Comparison of ENCODE assay signal across 10 cellular contexts in the genomic region with DNA sequence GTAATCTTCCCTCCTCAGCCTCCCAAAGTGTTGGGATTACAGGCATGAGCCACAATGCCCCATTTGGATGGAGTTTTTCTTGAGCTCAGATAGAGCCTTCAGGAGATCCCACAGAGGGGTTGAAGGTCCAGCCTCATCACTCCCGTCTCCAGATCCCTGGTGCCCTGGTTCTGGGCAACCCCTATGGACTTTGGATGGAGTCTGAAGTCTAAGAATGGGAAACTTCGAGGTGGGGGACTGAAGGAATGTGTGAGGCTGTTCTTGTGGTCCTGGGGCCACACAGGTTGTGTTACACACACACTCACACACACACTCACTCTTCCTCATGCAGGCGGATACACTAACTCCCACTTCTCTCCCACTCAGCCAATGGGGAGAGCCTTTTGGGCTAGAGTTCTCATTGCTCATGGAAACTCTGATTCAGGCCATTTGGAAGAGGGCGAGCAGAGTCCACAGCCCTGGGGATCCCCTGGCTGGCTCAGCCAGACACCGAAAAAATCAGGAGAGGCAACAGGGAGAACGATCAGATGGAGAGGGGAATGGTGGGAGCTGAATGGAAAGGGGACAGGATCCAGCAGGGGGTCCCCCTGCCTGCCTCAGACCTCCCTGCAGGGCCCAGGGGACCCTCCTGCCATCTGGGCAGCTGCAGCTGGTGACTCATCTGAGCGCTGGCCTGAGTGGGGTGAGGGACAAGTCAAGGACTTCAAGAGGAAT. TPM values are rescaled to one million over a fixed set of nuclear protein-coding genes. Genes with fewer than 3 reads are reported as not detected.
DNase-seq lines count a peak whose midpoint lies in the region; ATAC-seq and TF ChIP-seq lines count a peak whose summit lies in the region.
"Had no signal": no experiment of that assay in that cellular context is flagged by ENCODE, and none has a peak within 500 bp of the region (broad histone marks: within the 10 kb centered on the region; RNA-seq: fewer than 3 reads in every experiment).

No MANE protein-coding gene starts in this region.

- peak overlapping the region; percentile 86 to 94 for H3K27ac ChIP-seq in breast epithelium
- H3K27ac ChIP-seq in upper lobe of left lung, result peak overlapping the region; percentile 6 to 92 (median 18)

- H3K9me3 ChIP-seq in breast epithelium, result no peaks in the 10 kb centered on the region
- H3K9me3 ChIP-seq in upper lobe of left lung, result no peaks in the 10 kb centered on the region
- H3K9me3 ChIP-seq: pancreas had no signal

- peaks cover 27% of the 10 kb centered on the region for H3K4me1 Mint-ChIP-seq in MCF 10A (ENCODE audit: insufficient read depth, unreplicated experiment)

- peaks cover 15% of the 10 kb centered on the region for H3K36me3 ChIP-seq in breast epithelium
- peaks cover 19 to 53% (median 27%) of the 10 kb centered on the region in 4 donors for H3K36me3 ChIP-seq in upper lobe of left lung
- H3K36me3 ChIP-seq: pancreas had no signal

- no peak for TF ChIP-seq EP300 in upper lobe of left lung (IDR thresholded peaks at IDR 0.05)

- WGBS in upper lobe of left lung, 2 donors, result 55 to 67% methylated on average over 6 to 7 of the region's 7 CpGs

- TF ChIP-seq POLR2A in breast epithelium (IDR thresholded peaks at IDR 0.05), result no peak
- TF ChIP-seq POLR2A in upper lobe of left lung (IDR thresholded peaks at IDR 0.05), result no peak

- H3K4me3 Mint-ChIP-seq in MCF 10A (ENCODE audit: unreplicated experiment), result no peak overlapping the region

- ATAC-seq in upper lobe of left lung (ENCODE audit: low FRiP score in 2 of 2) (peak; percentile 24 to 66), GM18858 (IDR thresholded peaks at IDR 0.05; ENCODE audit: unreplicated experiment) (no peak)
- ATAC-seq: pancreas had no signal

- BruUV-seq in MCF 10A (replicated peaks; lab: Mats Ljungman, UMichigan), result no TSS peak

- H3K4me1 ChIP-seq in breast epithelium (peaks cover 21 to 24% of the 10 kb centered on the region in 2 donors), upper lobe of left lung (peaks cover 65 to 70% (median 68%) of the 10 kb centered on the region in 4 donors)

- DNase-seq in breast epithelium (ENCODE audit: low spot score in 2 of 2) (no peak), MCF 10A (ENCODE audit: unreplicated experiment) (no peak), choroid plexus epithelial cell (ENCODE audit: low read depth) (peak; percentile 89), lung microvascular endothelial cell (ENCODE audit: low read depth in 2 of 2) (peak; percentile 85 to 86), upper lobe of left lung (no peak), superior temporal gyrus (ENCODE audit: extremely low spot score) (no peak)
- DNase-seq in activated CD8-positive, alpha-beta memory T cell treated with anti-CD3 and anti-CD28 coated beads, Interleukin-2, amount 50 U/mL, for 48 hours, result no peak

- no peak overlapping the region for H3K27ac Mint-ChIP-seq in MCF 10A (ENCODE audit: low read depth, unreplicated experiment)

- H3K27me3 ChIP-seq in breast epithelium (no peaks in the 10 kb centered on the region), upper lobe of left lung (no peaks in the 10 kb centered on the region)
- H3K27me3 ChIP-seq: pancreas had no signal

- H3K27me3 Mint-ChIP-seq in MCF 10A (ENCODE audit: insufficient read depth, unreplicated experiment), result peaks cover 27% of the 10 kb centered on the region

- CTCF ChIA-PET in MCF 10A (lab: Yijun Ruan, JAX), result interaction anchor here (0.6 to 1.1 kb wide), 5 partner anchors 10 to 768 kb away, joined by 3 to 5 read pairs (median 3); no protein-coding TSS in a partner anchor

- POLR2A ChIA-PET in MCF 10A (lab: Yijun Ruan, JAX), result interaction anchor here (0.6 to 6.7 kb wide), 5 partner anchors 13 to 404 kb away, joined by 3 to 40 read pairs (median 3); no protein-coding TSS in a partner anchor

- no peaks in the 10 kb centered on the region for H3K9me3 Mint-ChIP-seq in MCF 10A (ENCODE audit: unreplicated experiment)

- no peak for TF ChIP-seq CTCF in breast epithelium (IDR thresholded peaks at IDR 0.05)
- TF ChIP-seq CTCF in MCF 10A (IDR thresholded peaks at IDR 0.05; ENCODE audit: unreplicated experiment), result no peak
- no peak for TF ChIP-seq CTCF in choroid plexus epithelial cell (conservative IDR thresholded peaks at IDR 0.05; ENCODE audit: low read depth, low read length)
- TF ChIP-seq CTCF in upper lobe of left lung (IDR thresholded peaks at IDR 0.05), result no peak

- no peaks in the 10 kb centered on the region for H3K36me3 Mint-ChIP-seq in MCF 10A (ENCODE audit: insufficient read depth, unreplicated experiment)

- peak overlapping the region in 1 of 3 donors; percentile 23 for H3K4me3 ChIP-seq in breast epithelium
- no peak overlapping the region for H3K4me3 ChIP-seq in choroid plexus epithelial cell (ENCODE audit: low read depth, low read length)
- H3K4me3 ChIP-seq in upper lobe of left lung, result no peak overlapping the region
- H3K4me3 ChIP-seq: pancreas had no signal

- intact Hi-C loops in breast epithelium (cut with DNase I; ENCODE audit: low total_unique reads) (no loop called here), MCF 10A (cut with micrococcal nuclease) (no loop called here)

RNA-seq across cellular contexts. Expression of a gene that starts 9.0 kb away (rescaled TPM):
- total RNA-seq in breast epithelium (100 to 1,000 TPM; 191 to 893 (median 278) TPM), MCF 10A (2022) (6.5 and 14.4 TPM in 2 replicates), lung microvascular endothelial cell (163 and 193 TPM in 2 replicates), upper lobe of left lung (100 to 1,000 TPM in 4 of 6 donors, 10 to 100 TPM in 2; 80.7 to 524 (median 169) TPM)

RNA-seq across cellular contexts. Expression of a gene that starts 34.5 kb away (rescaled TPM):
- total RNA-seq in breast epithelium, result 1 to 10 TPM; 2.0 to 6.4 (median 2.5) TPM
- 100 and 151 TPM in 2 replicates for total RNA-seq in MCF 10A (2022)
- 10.5 and 35.3 TPM in 2 replicates for total RNA-seq in lung microvascular endothelial cell
- 10 to 100 TPM in 2 of 6 donors, 1 to 10 TPM in 3, under 1 TPM in 1; under 0.01 to 14.5 (median 6.2) TPM for total RNA-seq in upper lobe of left lung

RNA-seq across cellular contexts. Expression of a gene that starts 49.2 kb away (rescaled TPM):
- total RNA-seq in breast epithelium, result 10 to 100 TPM in 2 of 3 donors, not detected in 1; 30.5 to 52.2 TPM
- total RNA-seq in MCF 10A (2022), result 387 and 522 TPM in 2 replicates
- total RNA-seq in lung microvascular endothelial cell, result not detected in 2 replicates
- total RNA-seq in upper lobe of left lung, result 1 to 10 TPM in 4 of 6 donors, under 1 TPM in 1, not detected in 1; 0.54 to 5.1 (median 1.1) TPM
- total RNA-seq: endothelial cell of umbilical vein had no signal

Comparison
In these comparisons a context has a peak if more than half of its experiments do, and no peak if none do; other contexts are left out.
1. DNase-seq: peak in choroid plexus epithelial cell (single experiment) and lung microvascular endothelial cell (2 of 2); none in breast epithelium (0 of 2), MCF 10A (single experiment), upper lobe of left lung (0 of 2), activated CD8-positive, alpha-beta memory T cell treated with anti-CD3 and anti-CD28 coated beads, Interleukin-2, amount 50 U/mL, for 48 hours (single experiment) and superior temporal gyrus (single experiment).